In the genomic region with DNA sequence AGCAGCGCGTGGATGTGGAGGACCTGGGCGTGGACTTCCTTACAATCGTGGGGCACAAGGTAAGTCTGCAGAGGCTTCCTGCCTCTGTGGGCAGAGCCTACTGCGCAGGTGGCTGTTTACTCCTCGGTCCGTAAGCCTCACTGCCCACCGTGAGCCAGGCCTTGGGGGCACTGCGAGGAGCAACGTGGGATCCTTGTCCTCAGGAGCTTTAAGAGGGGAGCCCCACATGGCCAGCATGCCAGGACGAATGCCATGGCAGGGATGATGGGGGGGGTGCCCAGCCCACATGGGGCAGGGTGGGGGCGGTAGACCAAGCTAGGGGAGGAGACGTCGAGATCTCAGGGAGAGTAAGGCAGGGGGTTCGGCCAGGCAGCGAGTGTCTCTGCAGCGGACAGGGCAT, we compare ENCODE assay signal across 1 cellular context.
TF ChIP-seq lines count a peak whose summit lies in the region.

No MANE protein-coding gene starts in this region.

TF ChIP-seq in GM23338, 12 proteins besides CTCF, POLR2A, EP300 and RAD21:
- TF ChIP-seq ZNF114 (CRISPR knock-in tag; IDR thresholded peaks at IDR 0.05) = no peak
- TF ChIP-seq EZH2phosphoT487 (IDR thresholded peaks at IDR 0.05; ENCODE audit: unreplicated experiment) = no peak
- TF ChIP-seq POLR2AphosphoS5 (IDR thresholded peaks at IDR 0.05; ENCODE audit: low read depth) = no peak
- TF ChIP-seq STAT1 (IDR thresholded peaks at IDR 0.05; ENCODE audit: unreplicated experiment) = no peak
- TF ChIP-seq, protein P1, sequence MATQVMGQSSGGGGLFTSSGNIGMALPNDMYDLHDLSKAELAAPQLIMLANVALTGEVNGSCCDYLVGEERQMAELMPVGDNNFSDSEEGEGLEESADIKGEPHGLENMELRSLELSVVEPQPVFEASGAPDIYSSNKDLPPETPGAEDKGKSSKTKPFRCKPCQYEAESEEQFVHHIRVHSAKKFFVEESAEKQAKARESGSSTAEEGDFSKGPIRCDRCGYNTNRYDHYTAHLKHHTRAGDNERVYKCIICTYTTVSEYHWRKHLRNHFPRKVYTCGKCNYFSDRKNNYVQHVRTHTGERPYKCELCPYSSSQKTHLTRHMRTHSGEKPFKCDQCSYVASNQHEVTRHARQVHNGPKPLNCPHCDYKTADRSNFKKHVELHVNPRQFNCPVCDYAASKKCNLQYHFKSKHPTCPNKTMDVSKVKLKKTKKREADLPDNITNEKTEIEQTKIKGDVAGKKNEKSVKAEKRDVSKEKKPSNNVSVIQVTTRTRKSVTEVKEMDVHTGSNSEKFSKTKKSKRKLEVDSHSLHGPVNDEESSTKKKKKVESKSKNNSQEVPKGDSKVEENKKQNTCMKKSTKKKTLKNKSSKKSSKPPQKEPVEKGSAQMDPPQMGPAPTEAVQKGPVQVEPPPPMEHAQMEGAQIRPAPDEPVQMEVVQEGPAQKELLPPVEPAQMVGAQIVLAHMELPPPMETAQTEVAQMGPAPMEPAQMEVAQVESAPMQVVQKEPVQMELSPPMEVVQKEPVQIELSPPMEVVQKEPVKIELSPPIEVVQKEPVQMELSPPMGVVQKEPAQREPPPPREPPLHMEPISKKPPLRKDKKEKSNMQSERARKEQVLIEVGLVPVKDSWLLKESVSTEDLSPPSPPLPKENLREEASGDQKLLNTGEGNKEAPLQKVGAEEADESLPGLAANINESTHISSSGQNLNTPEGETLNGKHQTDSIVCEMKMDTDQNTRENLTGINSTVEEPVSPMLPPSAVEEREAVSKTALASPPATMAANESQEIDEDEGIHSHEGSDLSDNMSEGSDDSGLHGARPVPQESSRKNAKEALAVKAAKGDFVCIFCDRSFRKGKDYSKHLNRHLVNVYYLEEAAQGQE (IDR thresholded peaks at IDR 0.05; ENCODE audit: unreplicated experiment) = no peak
- no peak for TF ChIP-seq NANOG (IDR thresholded peaks at IDR 0.05; ENCODE audit: borderline replicate concordance)
- TF ChIP-seq JUNB (IDR thresholded peaks at IDR 0.05; ENCODE audit: unreplicated experiment) = no peak
- TF ChIP-seq EZH2 (IDR thresholded peaks at IDR 0.05; ENCODE audit: low read depth, unreplicated experiment) = no peak
- no peak for TF ChIP-seq CREB1 (CRISPR knock-in tag; IDR thresholded peaks at IDR 0.05; ENCODE audit: low read depth)
- TF ChIP-seq, protein P2, sequence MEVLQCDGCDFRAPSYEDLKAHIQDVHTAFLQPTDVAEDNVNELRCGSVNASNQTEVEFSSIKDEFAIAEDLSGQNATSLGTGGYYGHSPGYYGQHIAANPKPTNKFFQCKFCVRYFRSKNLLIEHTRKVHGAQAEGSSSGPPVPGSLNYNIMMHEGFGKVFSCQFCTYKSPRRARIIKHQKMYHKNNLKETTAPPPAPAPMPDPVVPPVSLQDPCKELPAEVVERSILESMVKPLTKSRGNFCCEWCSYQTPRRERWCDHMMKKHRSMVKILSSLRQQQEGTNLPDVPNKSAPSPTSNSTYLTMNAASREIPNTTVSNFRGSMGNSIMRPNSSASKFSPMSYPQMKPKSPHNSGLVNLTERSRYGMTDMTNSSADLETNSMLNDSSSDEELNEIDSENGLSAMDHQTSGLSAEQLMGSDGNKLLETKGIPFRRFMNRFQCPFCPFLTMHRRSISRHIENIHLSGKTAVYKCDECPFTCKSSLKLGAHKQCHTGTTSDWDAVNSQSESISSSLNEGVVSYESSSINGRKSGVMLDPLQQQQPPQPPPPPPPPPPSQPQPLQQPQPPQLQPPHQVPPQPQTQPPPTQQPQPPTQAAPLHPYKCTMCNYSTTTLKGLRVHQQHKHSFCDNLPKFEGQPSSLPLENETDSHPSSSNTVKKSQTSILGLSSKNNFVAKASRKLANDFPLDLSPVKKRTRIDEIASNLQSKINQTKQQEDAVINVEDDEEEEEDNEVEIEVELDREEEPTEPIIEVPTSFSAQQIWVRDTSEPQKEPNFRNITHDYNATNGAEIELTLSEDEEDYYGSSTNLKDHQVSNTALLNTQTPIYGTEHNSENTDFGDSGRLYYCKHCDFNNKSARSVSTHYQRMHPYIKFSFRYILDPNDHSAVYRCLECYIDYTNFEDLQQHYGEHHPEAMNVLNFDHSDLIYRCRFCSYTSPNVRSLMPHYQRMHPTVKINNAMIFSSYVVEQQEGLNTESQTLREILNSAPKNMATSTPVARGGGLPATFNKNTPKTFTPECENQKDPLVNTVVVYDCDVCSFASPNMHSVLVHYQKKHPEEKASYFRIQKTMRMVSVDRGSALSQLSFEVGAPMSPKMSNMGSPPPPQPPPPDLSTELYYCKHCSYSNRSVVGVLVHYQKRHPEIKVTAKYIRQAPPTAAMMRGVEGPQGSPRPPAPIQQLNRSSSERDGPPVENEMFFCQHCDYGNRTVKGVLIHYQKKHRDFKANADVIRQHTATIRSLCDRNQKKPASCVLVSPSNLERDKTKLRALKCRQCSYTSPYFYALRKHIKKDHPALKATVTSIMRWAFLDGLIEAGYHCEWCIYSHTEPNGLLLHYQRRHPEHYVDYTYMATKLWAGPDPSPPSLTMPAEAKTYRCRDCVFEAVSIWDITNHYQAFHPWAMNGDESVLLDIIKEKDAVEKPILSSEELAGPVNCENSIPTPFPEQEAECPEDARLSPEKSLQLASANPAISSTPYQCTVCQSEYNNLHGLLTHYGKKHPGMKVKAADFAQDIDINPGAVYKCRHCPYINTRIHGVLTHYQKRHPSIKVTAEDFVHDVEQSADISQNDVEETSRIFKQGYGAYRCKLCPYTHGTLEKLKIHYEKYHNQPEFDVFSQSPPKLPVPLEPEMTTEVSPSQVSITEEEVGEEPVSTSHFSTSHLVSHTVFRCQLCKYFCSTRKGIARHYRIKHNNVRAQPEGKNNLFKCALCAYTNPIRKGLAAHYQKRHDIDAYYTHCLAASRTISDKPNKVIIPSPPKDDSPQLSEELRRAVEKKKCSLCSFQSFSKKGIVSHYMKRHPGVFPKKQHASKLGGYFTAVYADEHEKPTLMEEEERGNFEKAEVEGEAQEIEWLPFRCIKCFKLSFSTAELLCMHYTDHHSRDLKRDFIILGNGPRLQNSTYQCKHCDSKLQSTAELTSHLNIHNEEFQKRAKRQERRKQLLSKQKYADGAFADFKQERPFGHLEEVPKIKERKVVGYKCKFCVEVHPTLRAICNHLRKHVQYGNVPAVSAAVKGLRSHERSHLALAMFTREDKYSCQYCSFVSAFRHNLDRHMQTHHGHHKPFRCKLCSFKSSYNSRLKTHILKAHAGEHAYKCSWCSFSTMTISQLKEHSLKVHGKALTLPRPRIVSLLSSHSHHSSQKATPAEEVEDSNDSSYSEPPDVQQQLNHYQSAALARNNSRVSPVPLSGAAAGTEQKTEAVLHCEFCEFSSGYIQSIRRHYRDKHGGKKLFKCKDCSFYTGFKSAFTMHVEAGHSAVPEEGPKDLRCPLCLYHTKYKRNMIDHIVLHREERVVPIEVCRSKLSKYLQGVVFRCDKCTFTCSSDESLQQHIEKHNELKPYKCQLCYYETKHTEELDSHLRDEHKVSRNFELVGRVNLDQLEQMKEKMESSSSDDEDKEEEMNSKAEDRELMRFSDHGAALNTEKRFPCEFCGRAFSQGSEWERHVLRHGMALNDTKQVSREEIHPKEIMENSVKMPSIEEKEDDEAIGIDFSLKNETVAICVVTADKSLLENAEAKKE (CRISPR knock-in tag; IDR thresholded peaks at IDR 0.05) = no peak
- TF ChIP-seq ZNF331 (CRISPR knock-in tag; IDR thresholded peaks at IDR 0.05; ENCODE audit: low read depth) = no peak
- TF ChIP-seq, protein P3, sequence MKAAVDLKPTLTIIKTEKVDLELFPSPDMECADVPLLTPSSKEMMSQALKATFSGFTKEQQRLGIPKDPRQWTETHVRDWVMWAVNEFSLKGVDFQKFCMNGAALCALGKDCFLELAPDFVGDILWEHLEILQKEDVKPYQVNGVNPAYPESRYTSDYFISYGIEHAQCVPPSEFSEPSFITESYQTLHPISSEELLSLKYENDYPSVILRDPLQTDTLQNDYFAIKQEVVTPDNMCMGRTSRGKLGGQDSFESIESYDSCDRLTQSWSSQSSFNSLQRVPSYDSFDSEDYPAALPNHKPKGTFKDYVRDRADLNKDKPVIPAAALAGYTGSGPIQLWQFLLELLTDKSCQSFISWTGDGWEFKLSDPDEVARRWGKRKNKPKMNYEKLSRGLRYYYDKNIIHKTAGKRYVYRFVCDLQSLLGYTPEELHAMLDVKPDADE (IDR thresholded peaks at IDR 0.05) = no peak
